ENCODE assay signal across 8 cellular contexts in genomic region chr12:85923767-85924331, GRCh38. TPM values are rescaled to one million over a fixed set of nuclear protein-coding genes. Genes with fewer than 3 reads are reported as not detected.
DNase-seq lines count a peak whose midpoint lies in the region; ATAC-seq and TF ChIP-seq lines count a peak whose summit lies in the region.

No MANE protein-coding gene starts in this region.

- H3K4me1 ChIP-seq in Loucy (ENCODE audit: insufficient read depth, low read length, poor library complexity, severe bottlenecking) (no peaks in the 10 kb centered on the region), body of pancreas (no peaks in the 10 kb centered on the region), mucosa of descending colon (ENCODE audit: low read depth) (no peaks in the 10 kb centered on the region)

- H3K4me3 Mint-ChIP-seq in activated T-helper 2 cell treated with anti-CD3 and anti-CD28 coated beads, Interferon-gamma antibody, Interleukin-2, Interleukin-4, amounts not matched to agents 10 μg/mL and 5 μg/mL and 100 μg/mL, durations not matched to agents 14 hours and 24 hours and 36 hours (ENCODE audit: low read depth): no peak overlapping the region

- no peaks in the 10 kb centered on the region for H3K27me3 Mint-ChIP-seq in activated T-helper 2 cell treated with anti-CD3 and anti-CD28 coated beads, Interferon-gamma antibody, Interleukin-2, Interleukin-4, amounts not matched to agents 10 μg/mL and 5 μg/mL and 100 μg/mL, durations not matched to agents 14 hours and 24 hours and 36 hours (ENCODE audit: low read depth)

- no peaks in the 10 kb centered on the region for H3K9me3 Mint-ChIP-seq in activated T-helper 2 cell treated with anti-CD3 and anti-CD28 coated beads, Interferon-gamma antibody, Interleukin-2, Interleukin-4, amounts not matched to agents 10 μg/mL and 5 μg/mL and 100 μg/mL, durations not matched to agents 14 hours and 24 hours and 36 hours

- no peaks in the 10 kb centered on the region for H3K4me1 Mint-ChIP-seq in activated T-helper 2 cell treated with anti-CD3 and anti-CD28 coated beads, Interferon-gamma antibody, Interleukin-2, Interleukin-4, amounts not matched to agents 10 μg/mL and 5 μg/mL and 100 μg/mL, durations not matched to agents 14 hours and 24 hours and 36 hours (ENCODE audit: low read depth)

- H3K4me3 ChIP-seq in Loucy (ENCODE audit: low read length, poor library complexity, severe bottlenecking): no peak overlapping the region
- H3K4me3 ChIP-seq in body of pancreas: no peak overlapping the region
- H3K4me3 ChIP-seq in mucosa of descending colon: no peak overlapping the region

- H3K9me3 ChIP-seq in Loucy (ENCODE audit: insufficient read depth, low read depth, low read length): no peaks in the 10 kb centered on the region
- no peaks in the 10 kb centered on the region for H3K9me3 ChIP-seq in body of pancreas
- no peaks in the 10 kb centered on the region for H3K9me3 ChIP-seq in mucosa of descending colon

- H3K36me3 ChIP-seq in Loucy (ENCODE audit: insufficient read depth, low read length) (no peaks in the 10 kb centered on the region), body of pancreas (replicated peaks in 1 of 2; ENCODE audit: insufficient read depth in 1 of 2, low read depth in 2 of 2) (no peaks in the 10 kb centered on the region), mucosa of descending colon (ENCODE audit: low read depth) (no peaks in the 10 kb centered on the region)

- H3K4me2 ChIP-seq in Loucy (ENCODE audit: low read depth, low read length, poor library complexity, severe bottlenecking): no peak overlapping the region

- H3K9me2 ChIP-seq in Loucy (replicated peaks; ENCODE audit: low read depth, low read length): no peaks in the 10 kb centered on the region

- WGBS in body of pancreas, 2 donors: 59 to 71% methylated on average over 1 of the region's 1 CpG

- H3K79me2 ChIP-seq in Loucy (ENCODE audit: insufficient read depth, low read length): no peaks in the 10 kb centered on the region

- no peaks in the 10 kb centered on the region for H3K27me3 ChIP-seq in Loucy (ENCODE audit: insufficient read depth, low read length, poor library complexity, severe bottlenecking)
- no peaks in the 10 kb centered on the region for H3K27me3 ChIP-seq in body of pancreas

- intact Hi-C loops in body of pancreas (cut with DNase I) (no loop called here), mucosa of descending colon (cut with DNase I, micrococcal nuclease) (loop anchor here in 1 of 2 donors (5.0 kb wide), 1 partner anchor 457 kb away; no protein-coding TSS in a partner anchor)
- intact Hi-C loops in activated T-helper 2 cell treated with anti-CD3 and anti-CD28 coated beads, Interferon-gamma antibody, Interleukin-2, Interleukin-4, amounts not matched to agents 10 μg/mL and 5 μg/mL and 100 μg/mL, durations not matched to agents 14 hours and 24 hours and 36 hours (cut with micrococcal nuclease): no loop called here

- TF ChIP-seq CTCF in GM12874 (IDR thresholded peaks at IDR 0.05; ENCODE audit: insufficient read depth, low read depth, low read length): peak; percentile 25; the same call in 1 of the 2 replicates
- TF ChIP-seq CTCF in Loucy (conservative IDR thresholded peaks at IDR 0.05; ENCODE audit: low read length): peak; percentile 79
- TF ChIP-seq CTCF in body of pancreas (IDR thresholded peaks at IDR 0.05): peak in 6 of 7 experiments; percentile 44 to 91 (median 56)
- TF ChIP-seq CTCF in mucosa of descending colon (IDR thresholded peaks at IDR 0.05): peak; percentile 32

- TF ChIP-seq POLR2A in body of pancreas (IDR thresholded peaks at IDR 0.05): no peak

- H3K9ac ChIP-seq in Loucy (ENCODE audit: low read depth, low read length, poor library complexity, severe bottlenecking): no peak overlapping the region

- H3K27ac ChIP-seq in body of pancreas: no peak overlapping the region

- no peaks in the 10 kb centered on the region for H3K36me3 Mint-ChIP-seq in activated T-helper 2 cell treated with anti-CD3 and anti-CD28 coated beads, Interferon-gamma antibody, Interleukin-2, Interleukin-4, amounts not matched to agents 10 μg/mL and 5 μg/mL and 100 μg/mL, durations not matched to agents 14 hours and 24 hours and 36 hours (ENCODE audit: low read depth)

- no peak overlapping the region for H3K27ac Mint-ChIP-seq in activated T-helper 2 cell treated with anti-CD3 and anti-CD28 coated beads, Interferon-gamma antibody, Interleukin-2, Interleukin-4, amounts not matched to agents 10 μg/mL and 5 μg/mL and 100 μg/mL, durations not matched to agents 14 hours and 24 hours and 36 hours

- no peak for ATAC-seq in body of pancreas
- ATAC-seq in mucosa of descending colon: no peak
- no peak for ATAC-seq in HG03108 (IDR thresholded peaks at IDR 0.05; ENCODE audit: unreplicated experiment)

- no peak overlapping the region for H2AFZ ChIP-seq in Loucy (ENCODE audit: low read length)

- DNase-seq in body of pancreas (no peak), mucosa of descending colon (no peak), HuH-7.5 (ENCODE audit: low spot score) (no peak), HK-2 (ENCODE audit: unreplicated experiment) (no peak)
- no peak for DNase-seq in activated T-helper 2 cell treated with anti-CD3 and anti-CD28 coated beads, Interferon-gamma antibody, Interleukin-2, Interleukin-4, amounts not matched to agents 10 μg/mL and 5 μg/mL and 100 μg/mL, durations not matched to agents 14 hours and 24 hours and 36 hours (ENCODE audit: low spot score)

- H3F3A ChIP-seq in Loucy (ENCODE audit: low read depth): no peaks in the 10 kb centered on the region

- no peaks in the 10 kb centered on the region for H4K20me1 ChIP-seq in Loucy (ENCODE audit: insufficient read depth, low read length, poor library complexity, severe bottlenecking)

RNA-seq across cellular contexts. Expression of gene NTS, which starts 49.8 kb away (rescaled TPM):
- total RNA-seq in body of pancreas (1 to 10 TPM in 1 of 2 donors, not detected in 1; 1.3 TPM), mucosa of descending colon (under 1 TPM in 1 of 3 donors, not detected in 2; 0.92 TPM)
- total RNA-seq in activated T-helper 2 cell treated with anti-CD3 and anti-CD28 coated beads, Interferon-gamma antibody, Interleukin-2, Interleukin-4, amounts not matched to agents 10 μg/mL and 5 μg/mL and 100 μg/mL, durations not matched to agents 14 hours and 24 hours and 36 hours: not detected in 2 replicates

Comparison
In these comparisons a context has a peak if more than half of its experiments do, and no peak if none do; other contexts are left out.
1. CTCF ChIP-seq: peak in every context shown above with its lines; median percentile 79 in Loucy; 56 in body of pancreas; 32 in mucosa of descending colon; 25 in GM12874.